Comparison of ENCODE assay signal across 1 cellular context in genomic region chr5:107855171-107855570, GRCh38.
TF ChIP-seq lines count a peak whose summit lies in the region.

No MANE protein-coding gene starts in this region.

TF ChIP-seq in WTC11, 78 proteins besides CTCF, POLR2A, EP300 and RAD21 (continued from another document):
- TF ChIP-seq ZBTB43 (CRISPR knock-in tag; IDR thresholded peaks at IDR 0.05) (no peak), KAT7 (CRISPR knock-in tag; IDR thresholded peaks at IDR 0.05; ENCODE audit: borderline replicate concordance) (no peak), ZNF219 (CRISPR knock-in tag; IDR thresholded peaks at IDR 0.05; ENCODE audit: borderline replicate concordance) (no peak), ATF3 (CRISPR knock-in tag; conservative IDR thresholded peaks at IDR 0.05) (no peak), ATF2 (CRISPR knock-in tag; IDR thresholded peaks at IDR 0.05; ENCODE audit: borderline replicate concordance, low read depth) (no peak), MAX (CRISPR knock-in tag; IDR thresholded peaks at IDR 0.05) (no peak), NFYB (CRISPR knock-in tag; conservative IDR thresholded peaks at IDR 0.05; ENCODE audit: low read depth) (no peak)
TF ChIP-seq in WTC11: peak in this region for 0.
